37 cellular contexts compared by ENCODE assay signal in genomic region chr14:103164786-103165185, GRCh38.
"Had no signal": no experiment of that assay in that cellular context is flagged by ENCODE, and none has a peak within 500 bp of the region (broad histone marks: within the 10 kb centered on the region; RNA-seq: fewer than 3 reads in every experiment).

No MANE protein-coding gene starts in this region.

- H3K9me3 Mint-ChIP-seq: activated naive CD4-positive, alpha-beta T cell treated with anti-CD3 and anti-CD28 coated beads, Interleukin-2, amount 50 U/mL, for 72 hours; activated T-cell treated with anti-CD3 and anti-CD28 coated beads, Interleukin-2, amount 50 U/mL, for 72 hours; activated T-helper 17 cell treated with anti-CD3 and anti-CD28 coated beads, Interleukin-2, amount 50 U/mL, for 72 hours; T-helper 1 cell treated with Interleukin-12 subunit alpha and Interleukin-12 subunit beta and Interleukin-4 antibody, amounts not matched to agents 30 μg/mL and 1 μg/mL, for 36 hours; T-helper 2 cell treated with Interferon-gamma antibody and Interleukin-4, amounts not matched to agents 5 μg/mL and 100 μg/mL, for 36 hours had no signal

- DNase-seq: activated CD4-positive, alpha-beta T cell treated with anti-CD3 and anti-CD28 coated beads for 36 hours; activated CD4-positive, alpha-beta T cell treated with anti-CD3 and anti-CD28 coated beads, Interleukin-2, amount 10 ng/mL, durations not matched to agents 7 days and 5 days; activated CD4-positive, alpha-beta T cell treated with anti-CD3 and anti-CD28 coated beads, Interleukin-2, amount 50 U/mL, for 48 hours; activated CD8-positive, alpha-beta memory T cell treated with anti-CD3 and anti-CD28 coated beads, Interleukin-2, amount 50 U/mL, for 4 hours; activated CD8-positive, alpha-beta T cell treated with anti-CD3 and anti-CD28 coated beads, Interleukin-2, amount 10 ng/mL, durations not matched to agents 7 days and 5 days; activated effector memory CD4-positive, alpha-beta T cell treated with anti-CD3 and anti-CD28 coated beads, Interleukin-2, amount 50 U/mL, for 16 hours; activated naive CD4-positive, alpha-beta T cell; activated T-cell treated with anti-CD3 and anti-CD28 coated beads, Interleukin-2, amount 50 U/mL, for 72 hours; adrenal gland; body of pancreas; NCI-H1092 treated with DMSO at 0.1 percent for 48 hours; NCI-H1417; NCI-H146; NCI-H187; NCI-H2029 treated with DMSO at 0.1 percent for 48 hours; NCI-H2107; NCI-H2171; NCI-H510A; NCI-H526; NCI-H748 treated with DMSO at 0.1 percent for 48 hours; NK-92 treated with Interleukin-12 subunit alpha and Interleukin-12 subunit beta, amount 100 ng/mL, for 24 hours; PC-3; RPMI8226; SHP77 treated with DMSO at 0.1 percent for 48 hours; SK-N-SH had no signal

- H3K4me1 Mint-ChIP-seq: activated CD4-positive, alpha-beta T cell treated with anti-CD3 and anti-CD28 coated beads for 36 hours; activated CD4-positive, alpha-beta T cell treated with anti-CD3 and anti-CD28 coated beads, Interleukin-2, amount 10 ng/mL, durations not matched to agents 7 days and 5 days; activated T-helper 17 cell treated with anti-CD3 and anti-CD28 coated beads, Interleukin-2, amount 50 U/mL, for 72 hours; WTC11 had no signal

- H3K4me2 ChIP-seq: KMS-11, SK-N-SH had no signal

- H3K4me3 ChIP-seq: adrenal gland, body of pancreas, breast epithelium, Peyer's patch, SJSA1 had no signal

- H3K27ac Mint-ChIP-seq: activated CD4-positive, alpha-beta T cell treated with anti-CD3 and anti-CD28 coated beads for 36 hours; activated CD4-positive, alpha-beta T cell treated with anti-CD3 and anti-CD28 coated beads, Interleukin-2, amount 10 ng/mL, durations not matched to agents 7 days and 5 days; activated CD8-positive, alpha-beta T cell treated with anti-CD3 and anti-CD28 coated beads, Interleukin-2, amount 10 ng/mL, durations not matched to agents 7 days and 5 days; activated naive CD4-positive, alpha-beta T cell treated with anti-CD3 and anti-CD28 coated beads, Interleukin-2, amount 50 U/mL, for 72 hours; activated T-cell treated with anti-CD3 and anti-CD28 coated beads, Interleukin-2, amount 50 U/mL, for 72 hours; activated T-helper 17 cell treated with anti-CD3 and anti-CD28 coated beads, Interleukin-2, amount 50 U/mL, for 72 hours; T-helper 1 cell treated with Interleukin-12 subunit alpha and Interleukin-12 subunit beta and Interleukin-4 antibody, amounts not matched to agents 30 μg/mL and 1 μg/mL, for 36 hours; T-helper 2 cell treated with Interferon-gamma antibody and Interleukin-4, amounts not matched to agents 5 μg/mL and 100 μg/mL, for 36 hours; WTC11 had no signal

- FAIRE-seq: astrocyte, TTC549 had no signal

- H3K27me3 Mint-ChIP-seq: activated CD4-positive, alpha-beta T cell treated with anti-CD3 and anti-CD28 coated beads for 36 hours; activated CD4-positive, alpha-beta T cell treated with anti-CD3 and anti-CD28 coated beads, Interleukin-2, amount 10 ng/mL, durations not matched to agents 7 days and 5 days had no signal

- H3K36me3 Mint-ChIP-seq: activated naive CD4-positive, alpha-beta T cell treated with anti-CD3 and anti-CD28 coated beads, Interleukin-2, amount 50 U/mL, for 72 hours; WTC11 had no signal

- H3K27ac ChIP-seq: adrenal gland, body of pancreas, breast epithelium, KMS-11, Peyer's patch, SJSA1 had no signal

- H3K9ac ChIP-seq: KMS-11, SK-N-SH had no signal

- H3K4me3 Mint-ChIP-seq: activated CD4-positive, alpha-beta T cell treated with anti-CD3 and anti-CD28 coated beads for 36 hours; activated CD4-positive, alpha-beta T cell treated with anti-CD3 and anti-CD28 coated beads, Interleukin-2, amount 10 ng/mL, durations not matched to agents 7 days and 5 days; activated CD8-positive, alpha-beta T cell treated with anti-CD3 and anti-CD28 coated beads, Interleukin-2, amount 10 ng/mL, durations not matched to agents 7 days and 5 days; activated T-cell treated with anti-CD3 and anti-CD28 coated beads, Interleukin-2, amount 50 U/mL, for 72 hours; activated T-helper 17 cell treated with anti-CD3 and anti-CD28 coated beads, Interleukin-2, amount 50 U/mL, for 72 hours; T-helper 1 cell treated with Interleukin-12 subunit alpha and Interleukin-12 subunit beta and Interleukin-4 antibody, amounts not matched to agents 30 μg/mL and 1 μg/mL, for 36 hours; T-helper 2 cell treated with Interferon-gamma antibody and Interleukin-4, amounts not matched to agents 5 μg/mL and 100 μg/mL, for 36 hours; WTC11 had no signal

- ATAC-seq: activated CD4-positive, alpha-beta T cell treated with anti-CD3 and anti-CD28 coated beads for 36 hours; activated CD4-positive, CD25-positive, alpha-beta regulatory T cell treated with anti-CD3 and anti-CD28 coated beads, Interleukin-2, amount 50 U/mL, for 24 hours; activated CD8-positive, alpha-beta T cell treated with anti-CD3 and anti-CD28 coated beads, Interleukin-2, amount 10 ng/mL, durations not matched to agents 7 days and 5 days; activated naive CD4-positive, alpha-beta T cell treated with anti-CD3 and anti-CD28 coated beads, Interleukin-2, amount 50 U/mL, for 72 hours; activated T-cell treated with anti-CD3 and anti-CD28 coated beads, Interleukin-2, amount 50 U/mL, for 72 hours; activated T-helper 17 cell treated with anti-CD3 and anti-CD28 coated beads, Interleukin-2, amount 50 U/mL, for 72 hours; body of pancreas; PC-3; WTC11 had no signal

- H3K4me1 ChIP-seq: adrenal gland, body of pancreas, Peyer's patch had no signal

- H3K27me3 ChIP-seq: adrenal gland, body of pancreas, breast epithelium, Peyer's patch, SJSA1 had no signal

- H3K9me3 ChIP-seq: SJSA1 had no signal

- H3K36me3 ChIP-seq: adrenal gland, breast epithelium, Peyer's patch, SJSA1 had no signal
